8 cellular contexts compared by ENCODE assay signal in the genomic region with DNA sequence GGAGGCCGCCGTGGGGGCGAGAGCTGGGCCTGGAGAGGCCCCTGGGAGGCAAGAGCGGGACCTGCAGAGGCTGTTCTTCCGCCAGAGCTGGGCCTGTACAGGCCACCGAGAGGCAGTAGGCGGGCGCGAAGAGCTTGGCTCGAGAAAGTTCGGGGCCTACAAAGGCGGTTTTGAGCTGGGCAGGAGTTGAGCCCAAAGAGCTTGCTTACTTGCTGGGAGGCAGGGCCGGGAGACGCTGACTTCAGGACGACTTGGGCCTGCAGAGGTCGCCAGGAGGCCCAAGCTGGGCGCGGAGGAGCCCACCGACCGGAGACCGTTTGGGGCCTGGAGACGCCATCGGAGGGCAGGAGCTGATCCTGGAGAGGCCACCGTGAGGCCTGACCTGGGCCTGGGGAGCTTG.
DNase-seq lines count a peak whose midpoint lies in the region; ATAC-seq, FAIRE-seq and TF ChIP-seq lines count a peak whose summit lies in the region.
"Not testable (repeated sequence)": the region's sequence is repeated elsewhere in the genome, so short reads cannot be mapped to it uniquely, and the experiment has no call there.

No MANE protein-coding gene starts in this region.

- not testable (repeated sequence) for BruUV-seq in Calu3 (replicated peaks; lab: Mats Ljungman, UMichigan); Panc1 (replicated peaks; lab: Mats Ljungman, UMichigan)

- not testable (repeated sequence) for H3K36me3 ChIP-seq in Panc1 (ENCODE audit: control insufficient read depth, insufficient read depth, low read length); esophagus muscularis mucosa; kidney (ENCODE audit: control insufficient read depth in 1 of 2, insufficient read depth in 2 of 2, low read length in 2 of 2); prostate gland; tibial nerve

- TF ChIP-seq EP300 in esophagus muscularis mucosa (IDR thresholded peaks at IDR 0.05); tibial nerve (IDR thresholded peaks at IDR 0.05): not testable (repeated sequence)

- CTCF ChIA-PET in Calu3 (lab: Charles Lee); Panc1 (lab: Charles Lee); activated CD8-positive, alpha-beta T cell treated with anti-CD3 and anti-CD28 coated beads, Interleukin-2, amount 10 ng/mL, durations not matched to agents 7 days and 5 days (lab: Charles Lee): not testable (repeated sequence)

- intact Hi-C loops in Calu3 (cut with micrococcal nuclease; ENCODE audit: unreplicated experiment); Panc1 (cut with micrococcal nuclease; ENCODE audit: unreplicated experiment); esophagus muscularis mucosa (cut with DNase I); kidney (cut with DNase I); prostate gland (cut with DNase I): not testable (repeated sequence)

- H3K9me3 ChIP-seq in Panc1 (ENCODE audit: control insufficient read depth, insufficient read depth, low read depth, low read length); kidney (ENCODE audit: control insufficient read depth in 1 of 2, low read length in 2 of 2); prostate gland: not testable (repeated sequence)
- peaks cover 0 to 17% (median 8%) of the 10 kb centered on the region in 4 donors for H3K9me3 ChIP-seq in esophagus muscularis mucosa
- H3K9me3 ChIP-seq in tibial nerve = peaks cover 0 to 30% (median 4%) of the 10 kb centered on the region in 4 donors

- TF ChIP-seq CTCF in Calu3 (IDR thresholded peaks at IDR 0.05; ENCODE audit: unreplicated experiment) (peak; percentile 62), Panc1 (IDR thresholded peaks at IDR 0.05) (peak; percentile 5; the same call in 1 of the 2 replicates)
- TF ChIP-seq CTCF in esophagus muscularis mucosa (IDR thresholded peaks at IDR 0.05); kidney (IDR thresholded peaks at IDR 0.05; ENCODE audit: borderline replicate concordance, extremely low read depth, insufficient read depth); prostate gland (IDR thresholded peaks at IDR 0.05); tibial nerve (IDR thresholded peaks at IDR 0.05): not testable (repeated sequence)

- not testable (repeated sequence) for FAIRE-seq in kidney (lab: Jason Lieb, UNC)

- H3K4me1 Mint-ChIP-seq in Calu3 (ENCODE audit: low read depth, unreplicated experiment); activated CD8-positive, alpha-beta T cell treated with anti-CD3 and anti-CD28 coated beads, Interleukin-2, amount 10 ng/mL, durations not matched to agents 7 days and 5 days (ENCODE audit: low read depth): not testable (repeated sequence)

- H3K27ac Mint-ChIP-seq in Calu3 (ENCODE audit: unreplicated experiment) = peak overlapping the region; percentile 54
- H3K27ac Mint-ChIP-seq in activated CD8-positive, alpha-beta T cell treated with anti-CD3 and anti-CD28 coated beads, Interleukin-2, amount 10 ng/mL, durations not matched to agents 7 days and 5 days = not testable (repeated sequence)

- H3K9me3 Mint-ChIP-seq in Calu3 (ENCODE audit: low read depth, unreplicated experiment); activated CD8-positive, alpha-beta T cell treated with anti-CD3 and anti-CD28 coated beads, Interleukin-2, amount 10 ng/mL, durations not matched to agents 7 days and 5 days (ENCODE audit: insufficient read depth): not testable (repeated sequence)

- H3K4me3 ChIP-seq in Panc1 (ENCODE audit: low read depth in 2 of 2, low read length in 2 of 2); esophagus muscularis mucosa; kidney (ENCODE audit: low read length in 2 of 2); prostate gland; tibial nerve: not testable (repeated sequence)

- not testable (repeated sequence) for H3K9ac ChIP-seq in kidney (ENCODE audit: low read length in 2 of 2)

- H3K4me3 Mint-ChIP-seq in Calu3 (ENCODE audit: low read depth, unreplicated experiment); activated CD8-positive, alpha-beta T cell treated with anti-CD3 and anti-CD28 coated beads, Interleukin-2, amount 10 ng/mL, durations not matched to agents 7 days and 5 days: not testable (repeated sequence)

- not testable (repeated sequence) for H3K27me3 ChIP-seq in Panc1 (ENCODE audit: control insufficient read depth, insufficient read depth, low read length); esophagus muscularis mucosa; prostate gland (replicated peaks; ENCODE audit: insufficient read depth); tibial nerve

- peak; percentile 85 for DNase-seq in Calu3
- peak; percentile 4 for DNase-seq in Panc1 (ENCODE audit: low read depth, low spot score)
- peak; percentile 56 for DNase-seq in activated CD8-positive, alpha-beta T cell treated with anti-CD3 and anti-CD28 coated beads, Interleukin-2, amount 10 ng/mL, durations not matched to agents 7 days and 5 days
- peak; percentile 67 for DNase-seq in activated naive CD8-positive, alpha-beta T cell treated with anti-CD3 and anti-CD28 coated beads, Interleukin-2, amount 50 U/mL, for 16 hours (ENCODE audit: low read depth, low spot score)
- peak; percentile 94 for DNase-seq in esophagus muscularis mucosa (ENCODE audit: extremely low spot score)
- DNase-seq in kidney = peak; percentile 98
- DNase-seq in prostate gland (ENCODE audit: low spot score) = peak; percentile 89
- peak; percentile 61 to 92 for DNase-seq in tibial nerve (ENCODE audit: low spot score in 2 of 2)

- 94% methylated on average over 17 of the region's 24 CpGs for WGBS in esophagus muscularis mucosa
- 98% methylated on average over 17 of the region's 24 CpGs for WGBS in prostate gland
- 95 to 96% methylated on average over 17 to 19 of the region's 24 CpGs for WGBS in tibial nerve, 2 donors

- H3K36me3 Mint-ChIP-seq in Calu3 (ENCODE audit: insufficient read depth, unreplicated experiment); activated CD8-positive, alpha-beta T cell treated with anti-CD3 and anti-CD28 coated beads, Interleukin-2, amount 10 ng/mL, durations not matched to agents 7 days and 5 days (ENCODE audit: low read depth): not testable (repeated sequence)

- H3K4me1 ChIP-seq in Panc1 (ENCODE audit: control insufficient read depth, insufficient read depth, low read length); esophagus muscularis mucosa; kidney (ENCODE audit: control insufficient read depth in 1 of 2, insufficient read depth in 1 of 2, low read depth in 1 of 2, low read length in 2 of 2); prostate gland (replicated peaks); tibial nerve: not testable (repeated sequence)

- in situ Hi-C loops in Panc1 (cut with HindIII; ENCODE audit: low pct_unique_long_range_greater_than_20kb, low sequenced_read_pairs) = not testable (repeated sequence)

- not testable (repeated sequence) for TF ChIP-seq POLR2A in esophagus muscularis mucosa (IDR thresholded peaks at IDR 0.05; ENCODE audit: low read depth); prostate gland (IDR thresholded peaks at IDR 0.05); tibial nerve (IDR thresholded peaks at IDR 0.05)

- not testable (repeated sequence) for H3K27me3 Mint-ChIP-seq in Calu3 (ENCODE audit: unreplicated experiment); activated CD8-positive, alpha-beta T cell treated with anti-CD3 and anti-CD28 coated beads, Interleukin-2, amount 10 ng/mL, durations not matched to agents 7 days and 5 days (ENCODE audit: low read depth)

- ATAC-seq in Panc1; activated CD8-positive, alpha-beta T cell treated with anti-CD3 and anti-CD28 coated beads, Interleukin-2, amount 10 ng/mL, durations not matched to agents 7 days and 5 days: not testable (repeated sequence)

- POLR2A ChIA-PET in Panc1 (lab: Charles Lee); activated CD8-positive, alpha-beta T cell treated with anti-CD3 and anti-CD28 coated beads, Interleukin-2, amount 10 ng/mL, durations not matched to agents 7 days and 5 days (lab: Charles Lee): not testable (repeated sequence)

- not testable (repeated sequence) for H3K27ac ChIP-seq in Panc1 (ENCODE audit: low read length); esophagus muscularis mucosa (replicated peaks in 1 of 4); kidney (ENCODE audit: low read depth in 2 of 2, low read length in 2 of 2); prostate gland; tibial nerve

Comparison
In these comparisons a context has a peak if more than half of its experiments do, and no peak if none do; other contexts are left out.
1. DNase-seq: peak in every context shown above with its lines; median percentile 98 in kidney; 94 in esophagus muscularis mucosa; 89 in prostate gland; 85 in Calu3; 76 in tibial nerve; 67 in activated naive CD8-positive, alpha-beta T cell treated with anti-CD3 and anti-CD28 coated beads, Interleukin-2, amount 50 U/mL, for 16 hours; 56 in activated CD8-positive, alpha-beta T cell treated with anti-CD3 and anti-CD28 coated beads, Interleukin-2, amount 10 ng/mL, durations not matched to agents 7 days and 5 days; 4 in Panc1.